In the genomic region with DNA sequence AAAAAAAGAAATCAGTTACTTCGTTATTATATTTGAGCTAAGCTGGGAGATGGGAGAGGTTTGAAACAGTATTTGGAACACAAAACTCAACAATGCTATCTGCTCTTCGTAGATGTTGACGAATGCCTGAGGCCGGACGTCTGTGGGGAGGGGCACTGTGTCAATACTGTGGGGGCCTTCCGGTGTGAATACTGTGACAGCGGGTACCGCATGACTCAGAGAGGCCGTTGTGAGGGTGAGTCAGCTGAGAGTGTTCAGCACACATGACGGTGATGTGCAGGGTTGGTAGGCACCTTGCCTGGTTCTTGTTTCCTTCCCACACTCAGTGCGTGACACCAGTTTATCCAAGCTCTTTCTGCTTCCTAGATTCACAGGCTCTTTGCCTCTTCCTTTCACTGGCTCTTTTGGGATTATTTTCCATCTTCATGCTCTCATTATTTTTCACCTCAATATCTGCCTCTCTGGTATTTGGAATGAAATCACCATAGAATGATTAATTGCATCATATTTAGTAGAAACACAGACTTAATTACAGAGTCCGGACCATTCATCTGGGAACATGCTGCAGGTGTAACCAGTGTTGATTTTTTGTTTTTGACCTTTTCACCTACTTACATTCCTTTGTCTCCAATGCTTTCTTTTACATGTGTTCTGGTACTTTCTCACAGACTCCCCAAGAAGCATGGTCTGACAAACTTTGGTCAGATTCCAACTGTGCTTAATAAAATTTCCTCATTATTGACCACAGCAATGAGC, we compare ENCODE assay signal across 9 cellular contexts.
DNase-seq lines count a peak whose midpoint lies in the region; ATAC-seq and TF ChIP-seq lines count a peak whose summit lies in the region.
"Had no signal": no experiment of that assay in that cellular context is flagged by ENCODE, and none has a peak within 500 bp of the region (broad histone marks: within the 10 kb centered on the region; RNA-seq: fewer than 3 reads in every experiment).

No MANE protein-coding gene starts in this region.

- intact Hi-C loops in activated CD8-positive, alpha-beta T cell treated with anti-CD3 and anti-CD28 coated beads for 36 hours (cut with micrococcal nuclease): no loop called here
- intact Hi-C loops in Right ventricle myocardium superior (cut with DNase I): no loop called here

- CTCF ChIA-PET in activated CD8-positive, alpha-beta T cell treated with anti-CD3 and anti-CD28 coated beads for 36 hours (lab: Charles Lee): no interaction called here

- no peaks in the 10 kb centered on the region for H3K36me3 Mint-ChIP-seq in activated CD8-positive, alpha-beta T cell treated with anti-CD3 and anti-CD28 coated beads for 36 hours (ENCODE audit: low read depth)
- H3K36me3 Mint-ChIP-seq: naive B cell had no signal

- DNase-seq in NOMO-1 treated with DMSO at 0.1 percent for 48 hours (lab: John Stamatoyannopoulos, UW; ENCODE audit: unreplicated experiment): peak; percentile 21
- DNase-seq in NOMO-1 treated with dmso at 0.1 percent for 144 hours (lab: John Stamatoyannopoulos, UW; ENCODE audit: unreplicated experiment): no peak
- DNase-seq in activated CD8-positive, alpha-beta T cell treated with anti-CD3 and anti-CD28 coated beads for 36 hours: peak; percentile 54
- DNase-seq in Right ventricle myocardium superior: peak; percentile 45
- peak; percentile 12 to 30 for DNase-seq in stimulated activated CD8-positive, alpha-beta memory T cell treated with anti-CD3 and anti-CD28 coated beads, Interleukin-7, amount 100 ng/mL, for 4 hours (ENCODE audit: low read depth in 2 of 2)
- no peak for DNase-seq in NCI-H526 (lab: John Stamatoyannopoulos, UW)
- DNase-seq in SKM-1 treated with dmso at 0.1 percent for 144 hours (lab: John Stamatoyannopoulos, UW; ENCODE audit: unreplicated experiment): no peak
- DNase-seq: naive B cell had no signal

- POLR2A ChIA-PET in activated CD8-positive, alpha-beta T cell treated with anti-CD3 and anti-CD28 coated beads for 36 hours (lab: Charles Lee): interaction anchor here (0.8 kb wide), 1 partner anchor 46 kb away, joined by 3 read pairs; no protein-coding TSS in a partner anchor

- H3K4me3 Mint-ChIP-seq in activated CD8-positive, alpha-beta T cell treated with anti-CD3 and anti-CD28 coated beads for 36 hours: no peak overlapping the region
- H3K4me3 Mint-ChIP-seq: naive B cell had no signal

- ATAC-seq in activated CD8-positive, alpha-beta T cell treated with anti-CD3 and anti-CD28 coated beads for 36 hours: peak; percentile 82
- peak; percentile 28 for ATAC-seq in Right ventricle myocardium superior (ENCODE audit: poor library complexity)
- no peak for ATAC-seq in HG02678 (IDR thresholded peaks at IDR 0.05; ENCODE audit: unreplicated experiment)

- H3K27ac Mint-ChIP-seq in activated CD8-positive, alpha-beta T cell treated with anti-CD3 and anti-CD28 coated beads for 36 hours: no peak overlapping the region

- peaks cover 9% of the 10 kb centered on the region for H3K4me1 Mint-ChIP-seq in activated CD8-positive, alpha-beta T cell treated with anti-CD3 and anti-CD28 coated beads for 36 hours (ENCODE audit: low read depth)

- no peak for TF ChIP-seq CTCF in activated CD8-positive, alpha-beta T cell treated with anti-CD3 and anti-CD28 coated beads for 36 hours (IDR thresholded peaks at IDR 0.05)

- H3K27me3 Mint-ChIP-seq in activated CD8-positive, alpha-beta T cell treated with anti-CD3 and anti-CD28 coated beads for 36 hours: peaks cover 6% of the 10 kb centered on the region

- no peaks in the 10 kb centered on the region for H3K9me3 Mint-ChIP-seq in activated CD8-positive, alpha-beta T cell treated with anti-CD3 and anti-CD28 coated beads for 36 hours
- H3K9me3 Mint-ChIP-seq: naive B cell had no signal

Comparison
In these comparisons a context has a peak if more than half of its experiments do, and no peak if none do; other contexts are left out.
1. DNase-seq: peak in NOMO-1 treated with DMSO at 0.1 percent for 48 hours (single experiment), activated CD8-positive, alpha-beta T cell treated with anti-CD3 and anti-CD28 coated beads for 36 hours (single experiment), Right ventricle myocardium superior (single experiment) and stimulated activated CD8-positive, alpha-beta memory T cell treated with anti-CD3 and anti-CD28 coated beads, Interleukin-7, amount 100 ng/mL, for 4 hours (2 of 2); none in NOMO-1 treated with dmso at 0.1 percent for 144 hours (single experiment), NCI-H526 (0 of 2) and SKM-1 treated with dmso at 0.1 percent for 144 hours (single experiment).